In genomic region chr1:113389356-113389952, GRCh38 we compare ENCODE assay signal across 8 cellular contexts. TPM values are rescaled to one million over a fixed set of nuclear protein-coding genes. Genes with fewer than 3 reads are reported as not detected.
A peak's percentile ranks its signal among the peaks of the same experiment; 100 is the strongest.
DNase-seq lines count a peak whose midpoint lies in the region; ATAC-seq, FAIRE-seq and TF ChIP-seq lines count a peak whose summit lies in the region.

No MANE protein-coding gene starts in this region.

- no peak for TF ChIP-seq CTCF in AG09309 (IDR thresholded peaks at IDR 0.05; ENCODE audit: control insufficient read depth, insufficient read depth, low read depth, low read length, missing control alignments)
- TF ChIP-seq CTCF in KMS-11 (conservative IDR thresholded peaks at IDR 0.05; ENCODE audit: low read depth, low read length) = no peak
- TF ChIP-seq CTCF in bronchial epithelial cell (IDR thresholded peaks at IDR 0.05; ENCODE audit: insufficient read depth, low read length, severe bottlenecking) = no peak

- H3K27ac ChIP-seq in KMS-11 = peak overlapping the region; percentile 38; the same call in 1 of the 2 replicates
- H3K27ac ChIP-seq in muscle layer of colon (ENCODE audit: low read depth, low read length) = no peak overlapping the region

- H3K79me2 ChIP-seq in KMS-11 (ENCODE audit: insufficient read depth, low read depth) = peaks cover 9% of the 10 kb centered on the region; the same call in 1 of the 2 replicates

- H3K4me3 ChIP-seq in AG09309 (ENCODE audit: control insufficient read depth, low read depth, low read length) (peak overlapping the region; percentile 92), KMS-11 (IDR thresholded peaks at IDR 0.05; ENCODE audit: insufficient read depth, low read depth, low read length) (peak overlapping the region; percentile 75), bronchial epithelial cell (ENCODE audit: low read depth, low read length) (peak overlapping the region; percentile 90), muscle layer of colon (ENCODE audit: low read depth in 1 of 2, low read length in 2 of 2) (peak overlapping the region; percentile 63 to 68)

- H4K20me1 ChIP-seq in KMS-11 (ENCODE audit: insufficient read depth) = no peaks in the 10 kb centered on the region

- H3K27me3 ChIP-seq in KMS-11 (ENCODE audit: insufficient read depth, low read depth) (no peaks in the 10 kb centered on the region), bronchial epithelial cell (ENCODE audit: control insufficient read depth, insufficient read depth, low read length) (no peaks in the 10 kb centered on the region), muscle layer of colon (ENCODE audit: control insufficient read depth in 1 of 2, insufficient read depth in 2 of 2, low read length in 2 of 2) (no peaks in the 10 kb centered on the region)

- H3K36me3 ChIP-seq in KMS-11 (ENCODE audit: insufficient read depth) = no peaks in the 10 kb centered on the region
- H3K36me3 ChIP-seq in bronchial epithelial cell (ENCODE audit: control insufficient read depth, insufficient read depth, low read length) = no peaks in the 10 kb centered on the region
- H3K36me3 ChIP-seq in muscle layer of colon (ENCODE audit: insufficient read depth, low read length) = no peaks in the 10 kb centered on the region

- peak overlapping the region; percentile 71 for H3K4me2 ChIP-seq in KMS-11

- H3K4me1 ChIP-seq in KMS-11 (ENCODE audit: low read depth, poor library complexity, severe bottlenecking) (peaks cover 21% of the 10 kb centered on the region), muscle layer of colon (ENCODE audit: insufficient read depth, low read length) (peaks cover 23% of the 10 kb centered on the region)

- no peak for DNase-seq in AG09309 (ENCODE audit: low read depth)
- DNase-seq in bronchial epithelial cell (ENCODE audit: low read depth) = no peak
- no peak for DNase-seq in HT-29 (ENCODE audit: low spot score)

- H2AFZ ChIP-seq in KMS-11 (ENCODE audit: low read depth) = peak overlapping the region; percentile 84

- H3K9me3 ChIP-seq in muscle layer of colon (ENCODE audit: low read length) = no peaks in the 10 kb centered on the region

- peak overlapping the region; percentile 62 for H3K9ac ChIP-seq in KMS-11
- peak overlapping the region; percentile 69 for H3K9ac ChIP-seq in muscle layer of colon (ENCODE audit: low read length)

- ATAC-seq in HG03469 (IDR thresholded peaks at IDR 0.05; ENCODE audit: unreplicated experiment) (no peak), GM18873 (IDR thresholded peaks at IDR 0.05; ENCODE audit: low FRiP score, unreplicated experiment) (no peak), GM18861 (IDR thresholded peaks at IDR 0.05; ENCODE audit: unreplicated experiment) (no peak)

- FAIRE-seq in bronchial epithelial cell (lab: Jason Lieb, UNC) = no peak

RNA-seq across cellular contexts. Expression of gene MAGI3, which starts 0.9 kb away (rescaled TPM):
- total RNA-seq in bronchial epithelial cell = 6.3 and 12.3 TPM in 2 replicates
- 19.9 and 20.8 TPM in 2 replicates for total RNA-seq in HT-29 (2014; rRNA removed; shearing (Covaris generic))
